23 cellular contexts compared by ENCODE assay signal in genomic region chr13:98892077-98892476, GRCh38.
"Had no signal": no experiment of that assay in that cellular context is flagged by ENCODE, and none has a peak within 500 bp of the region (broad histone marks: within the 10 kb centered on the region; RNA-seq: fewer than 3 reads in every experiment).

No MANE protein-coding gene starts in this region.

- DNase-seq: activated CD4-positive, alpha-beta memory T cell treated with anti-CD3 and anti-CD28 coated beads for 36 hours; activated CD4-positive, alpha-beta T cell treated with anti-CD3 and anti-CD28 coated beads, Interleukin-2, amount 10 ng/mL, durations not matched to agents 7 days and 5 days; activated CD4-positive, CD25-positive, alpha-beta regulatory T cell; activated CD8-positive, alpha-beta memory T cell treated with anti-CD3 and anti-CD28 coated beads for 24 hours; activated effector memory CD4-positive, alpha-beta T cell treated with anti-CD3 and anti-CD28 coated beads, Interleukin-2, amount 50 U/mL, for 16 hours; activated naive CD4-positive, alpha-beta T cell treated with Interleukin-2 at 50 U/mL for 16 hours; activated naive CD8-positive, alpha-beta T cell treated with anti-CD3 and anti-CD28 coated beads, Interleukin-2, amount 50 U/mL, for 24 hours; activated T-cell treated with anti-CD3 and anti-CD28 coated beads, Interleukin-2, amount 50 U/mL, for 4 hours; amniotic stem cell; body of pancreas; central memory CD4-positive, alpha-beta T cell; Karpas-422; NCI-H1930; NCI-H2171; NCI-H226; NCI-H526 treated with DMSO at 0.1 percent for 48 hours; NCI-H82; SIG-M5; T-cell had no signal

- H3K27me3 ChIP-seq: ascending aorta, body of pancreas had no signal

- H3K4me3 ChIP-seq: ascending aorta, body of pancreas had no signal

- H3K9me3 ChIP-seq: ascending aorta, body of pancreas had no signal

- FAIRE-seq: bronchial epithelial cell had no signal

- ATAC-seq: activated naive CD4-positive, alpha-beta T cell treated with anti-CD3 and anti-CD28 coated beads, Interleukin-2, amount 50 U/mL, for 72 hours; activated naive CD8-positive, alpha-beta T cell treated with anti-CD3 and anti-CD28 coated beads, Interleukin-2, amount 50 U/mL, for 24 hours; activated T-cell treated with anti-CD3 and anti-CD28 coated beads, Interleukin-2, amount 50 U/mL, for 4 hours; body of pancreas; T-cell had no signal

- H3K4me1 ChIP-seq: ascending aorta had no signal

- H3K27ac ChIP-seq: ascending aorta, body of pancreas, VCaP had no signal
